ENCODE assay signal across 11 cellular contexts in the genomic region with DNA sequence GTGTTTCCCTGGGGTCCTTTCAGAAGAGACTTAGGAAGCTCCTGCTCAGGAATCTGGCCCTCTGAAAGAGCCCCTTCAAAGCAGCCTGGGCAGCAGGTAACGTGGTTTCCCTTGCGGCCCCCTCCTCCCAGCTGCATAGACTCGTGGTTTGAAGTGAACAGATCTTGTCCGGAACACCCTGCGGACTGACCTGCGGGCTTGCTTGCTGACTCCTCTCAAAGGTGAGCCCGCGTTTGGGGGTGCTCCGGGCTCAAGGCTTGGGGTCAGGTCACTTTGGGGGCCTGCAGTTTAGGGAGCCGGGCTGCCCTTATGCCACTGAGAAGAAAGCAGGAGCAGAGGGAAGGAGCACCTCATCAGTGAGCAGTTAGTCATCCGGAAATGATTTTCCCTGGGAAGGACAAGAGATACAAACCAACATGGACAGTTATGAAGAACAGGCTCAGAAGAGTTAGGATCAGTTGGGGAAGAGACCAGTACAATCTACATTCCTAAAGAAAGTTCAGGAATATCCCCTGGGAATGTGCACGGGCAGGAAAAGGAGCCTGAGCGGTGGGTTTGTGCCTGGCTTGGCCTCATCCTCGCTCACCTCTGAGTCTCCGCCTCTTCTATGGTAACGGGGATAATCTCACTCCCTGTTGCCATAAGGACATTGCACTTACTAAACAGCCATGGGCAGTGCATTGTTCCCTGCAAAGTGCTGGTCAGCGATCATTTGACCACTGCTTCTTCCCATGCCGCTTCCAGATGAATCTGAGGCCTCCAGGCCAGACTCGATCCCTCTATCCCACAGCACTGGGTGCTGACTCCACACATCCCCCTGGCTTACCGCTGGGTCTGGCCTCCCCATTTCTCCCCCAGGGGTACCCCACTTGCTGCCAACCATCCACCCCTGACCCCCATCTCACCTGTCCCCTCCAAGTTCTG. TPM values are rescaled to one million over a fixed set of nuclear protein-coding genes. Genes with fewer than 3 reads are reported as not detected.
DNase-seq lines count a peak whose midpoint lies in the region; ATAC-seq and TF ChIP-seq lines count a peak whose summit lies in the region.
"Had no signal": no experiment of that assay in that cellular context is flagged by ENCODE, and none has a peak within 500 bp of the region (broad histone marks: within the 10 kb centered on the region; RNA-seq: fewer than 3 reads in every experiment).

No MANE protein-coding gene starts in this region.

- peaks cover 84% of the 10 kb centered on the region for H3K79me2 ChIP-seq in DND-41 (ENCODE audit: insufficient read depth, low read length)

- DNase-seq in DND-41 (no peak), endodermal cell (no peak), psoas muscle (no peak), NCI-H2081 (lab: John Stamatoyannopoulos, UW) (no peak), HT-29 (ENCODE audit: low spot score) (no peak), NCI-H2029 (lab: John Stamatoyannopoulos, UW) (no peak)
- DNase-seq: DMS 273 treated with DMSO at 0.1 percent for 48 hours had no signal

- H3K27ac Mint-ChIP-seq in endodermal cell = peak overlapping the region; percentile 55
- H3K27ac Mint-ChIP-seq: IgD-negative memory B cell had no signal

- ATAC-seq in DND-41 (ENCODE audit: insufficient read depth, low read depth) (no peak), psoas muscle (no peak), HG03442 (IDR thresholded peaks at IDR 0.05; ENCODE audit: unreplicated experiment) (no peak)

- 92 to 94% methylated on average over 19 to 20 of the region's 20 CpGs for WGBS in endodermal cell (ENCODE audit: insufficient coverage in 1 of 2, insufficient read length in 1 of 2), 2 experiments
- 90 to 93% (median 91%) methylated on average over 20 of the region's 20 CpGs for WGBS in psoas muscle, 3 donors

- H3K36me3 ChIP-seq in DND-41 (ENCODE audit: insufficient read depth, low read length) (peaks cover 59% of the 10 kb centered on the region), endodermal cell (ENCODE audit: control insufficient read depth, insufficient read depth, low read length) (peaks cover 7% of the 10 kb centered on the region), psoas muscle (ENCODE audit: insufficient read depth in 1 of 2, low read depth in 1 of 2) (no peaks in the 10 kb centered on the region)

- H2AFZ ChIP-seq in DND-41 (ENCODE audit: low read depth, low read length) = no peak overlapping the region

- peaks cover 32% of the 10 kb centered on the region for H3K36me3 Mint-ChIP-seq in endodermal cell (ENCODE audit: low read depth)
- H3K36me3 Mint-ChIP-seq: IgD-negative memory B cell had no signal

- H3K27me3 ChIP-seq in DND-41 (ENCODE audit: insufficient read depth, low read length, poor library complexity) (no peaks in the 10 kb centered on the region), endodermal cell (ENCODE audit: control insufficient read depth, insufficient read depth, low read length, poor library complexity, severe bottlenecking) (no peaks in the 10 kb centered on the region), psoas muscle (ENCODE audit: insufficient read depth in 3 of 3, low read length in 2 of 3) (no peaks in the 10 kb centered on the region)

- no peaks in the 10 kb centered on the region for H3K9me3 ChIP-seq in DND-41 (ENCODE audit: insufficient read depth, low read length, severe bottlenecking)
- H3K9me3 ChIP-seq in endodermal cell (ENCODE audit: control insufficient read depth, low read length) = no peaks in the 10 kb centered on the region
- H3K9me3 ChIP-seq in psoas muscle = no peaks in the 10 kb centered on the region

- H3K9ac ChIP-seq in DND-41 (ENCODE audit: low read depth, low read length) (peak overlapping the region; percentile 96), endodermal cell (ENCODE audit: extremely low read depth, low read length, poor library complexity, severe bottlenecking) (no peak overlapping the region)

- H3K27me3 Mint-ChIP-seq in endodermal cell (ENCODE audit: insufficient read depth) = no peaks in the 10 kb centered on the region

- no peak overlapping the region for H3K4me3 Mint-ChIP-seq in endodermal cell
- H3K4me3 Mint-ChIP-seq: IgD-negative memory B cell, nephron had no signal

- no peak for TF ChIP-seq EP300 in Ishikawa (IDR thresholded peaks at IDR 0.05; ENCODE audit: borderline replicate concordance)

- H3K4me1 ChIP-seq in DND-41 (ENCODE audit: insufficient read depth, low read length) (peaks cover 93% of the 10 kb centered on the region), endodermal cell (ENCODE audit: control insufficient read depth, insufficient read depth, low read length) (no peaks in the 10 kb centered on the region), psoas muscle (peaks cover 66% of the 10 kb centered on the region)

- H4K20me1 ChIP-seq in DND-41 (ENCODE audit: insufficient read depth, low read length) = peaks cover 2% of the 10 kb centered on the region; the same call in 1 of the 2 replicates

- H3K9me3 Mint-ChIP-seq in endodermal cell = no peaks in the 10 kb centered on the region
- H3K9me3 Mint-ChIP-seq: nephron had no signal

- peak overlapping the region; percentile 81 for H3K4me2 ChIP-seq in DND-41 (ENCODE audit: insufficient read depth, low read length)

- H3K27ac ChIP-seq in DND-41 (ENCODE audit: low read length) = peak overlapping the region; percentile 100
- H3K27ac ChIP-seq in endodermal cell (ENCODE audit: low read depth, low read length) = no peak overlapping the region
- peak overlapping the region; percentile 95 for H3K27ac ChIP-seq in psoas muscle

- H3K4me1 Mint-ChIP-seq in endodermal cell = peaks cover 15% of the 10 kb centered on the region

- peak overlapping the region in 1 of 2 experiments; percentile 45; a peak in 2 of 4 replicates for H3K4me3 ChIP-seq in DND-41 (ENCODE audit: low read depth in 1 of 2, low read length in 2 of 2)
- no peak overlapping the region for H3K4me3 ChIP-seq in endodermal cell (ENCODE audit: low read length)
- H3K4me3 ChIP-seq in psoas muscle = peak overlapping the region; percentile 58

- TF ChIP-seq CTCF in DND-41 (IDR thresholded peaks at IDR 0.05; ENCODE audit: borderline replicate concordance, extremely low read depth, low read length, poor library complexity, severe bottlenecking) (no peak), endodermal cell (conservative IDR thresholded peaks at IDR 0.05) (no peak), psoas muscle (IDR thresholded peaks at IDR 0.05) (no peak)

- intact Hi-C loops in psoas muscle (cut with DNase I) = loop anchor here in 1 of 2 donors (5.0 kb wide), 1 partner anchor 44 kb away; no protein-coding TSS in a partner anchor

- TF ChIP-seq RAD21 in Ishikawa (IDR thresholded peaks at IDR 0.05; ENCODE audit: low read depth) = no peak

TF ChIP-seq in Ishikawa, 13 proteins besides CTCF, POLR2A, EP300 and RAD21:
- TF ChIP-seq REST (IDR thresholded peaks at IDR 0.05; ENCODE audit: low read depth) = peak; percentile 39; the same call in 1 of the 2 replicates
- TF ChIP-seq, protein P1, sequence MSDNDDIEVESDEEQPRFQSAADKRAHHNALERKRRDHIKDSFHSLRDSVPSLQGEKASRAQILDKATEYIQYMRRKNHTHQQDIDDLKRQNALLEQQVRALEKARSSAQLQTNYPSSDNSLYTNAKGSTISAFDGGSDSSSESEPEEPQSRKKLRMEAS (IDR thresholded peaks at IDR 0.05) = no peak

RNA-seq across cellular contexts. Expression of gene LDHD, which starts 10.0 kb away (rescaled TPM):
- total RNA-seq in endodermal cell (1 to 10 TPM; 1.4 to 4.3 TPM), psoas muscle (10 to 100 TPM; 26.2 to 66.6 (median 41.3) TPM)
- 1.3 TPM for polyA plus RNA-seq in endodermal cell (2013, experiment 1 of 2)
- 0.70 TPM for polyA plus RNA-seq in endodermal cell (2013, experiment 2 of 2)
- 10 to 100 TPM; 20.5 to 37.5 (median 27.8) TPM for polyA plus RNA-seq in psoas muscle
- 0.08 and 1.4 TPM in 2 replicates for total RNA-seq in HT-29 (2014; rRNA removed; shearing (Covaris generic))
- polyA plus RNA-seq: IgD-negative memory B cell had no signal

RNA-seq across cellular contexts. Expression of gene ZFP1, which starts 41.7 kb away (rescaled TPM):
- total RNA-seq in endodermal cell = 10 to 100 TPM; 10.4 to 13.3 TPM
- 29.0 TPM for polyA plus RNA-seq in endodermal cell (2013, experiment 1 of 2)
- polyA plus RNA-seq in endodermal cell (2013, experiment 2 of 2) = 24.5 TPM
- total RNA-seq in psoas muscle = 1 to 10 TPM; 6.0 to 8.1 (median 6.4) TPM
- polyA plus RNA-seq in psoas muscle = 10 to 100 TPM in 1 of 3 donors, 1 to 10 TPM in 2; 3.4 to 10.4 (median 4.5) TPM
- 2.2 and 2.8 TPM in 2 replicates for total RNA-seq in HT-29 (2014; rRNA removed; shearing (Covaris generic))

Comparison
In these comparisons a context has a peak if more than half of its experiments do, and no peak if none do; other contexts are left out.
1. RNA of gene LDHD, which starts 10.0 kb away (total RNA-seq): 26.2 to 66.6 TPM in psoas muscle; 1.4 to 4.3 TPM in endodermal cell and 0.08 to 1.4 TPM in HT-29; every median in the first group is over 4 times any median in the second.